In genomic region chr3:128475355-128475754, GRCh38 we compare ENCODE assay signal across 10 cellular contexts. TPM values are rescaled to one million over a fixed set of nuclear protein-coding genes. Genes with fewer than 3 reads are reported as not detected.
"Had no signal": no experiment of that assay in that cellular context is flagged by ENCODE, and none has a peak within 500 bp of the region (broad histone marks: within the 10 kb centered on the region; RNA-seq: fewer than 3 reads in every experiment).

No MANE protein-coding gene starts in this region.

- ATAC-seq: HepG2, K562 had no signal

- H3K36me3 Mint-ChIP-seq: IgD-negative memory B cell had no signal

- H3K4me3 ChIP-seq: K562 had no signal

- H3K27ac Mint-ChIP-seq: IgD-negative memory B cell had no signal

- DNase-seq: IMR-90, KBM-7, KG1 had no signal

- H3K4me3 Mint-ChIP-seq: IgD-negative memory B cell had no signal

- H3K27ac ChIP-seq: HL-60, KMS-11 had no signal

- H3K4me1 Mint-ChIP-seq: IgD-negative memory B cell had no signal

RNA-seq across cellular contexts. Expression of gene DNAJB8, which starts 8.7 kb away (rescaled TPM):
- total RNA-seq: HepG2, HT-29, HT1080, IMR-90, K562 had no signal
